Comparison of ENCODE assay signal across 1 cellular context in the genomic region with DNA sequence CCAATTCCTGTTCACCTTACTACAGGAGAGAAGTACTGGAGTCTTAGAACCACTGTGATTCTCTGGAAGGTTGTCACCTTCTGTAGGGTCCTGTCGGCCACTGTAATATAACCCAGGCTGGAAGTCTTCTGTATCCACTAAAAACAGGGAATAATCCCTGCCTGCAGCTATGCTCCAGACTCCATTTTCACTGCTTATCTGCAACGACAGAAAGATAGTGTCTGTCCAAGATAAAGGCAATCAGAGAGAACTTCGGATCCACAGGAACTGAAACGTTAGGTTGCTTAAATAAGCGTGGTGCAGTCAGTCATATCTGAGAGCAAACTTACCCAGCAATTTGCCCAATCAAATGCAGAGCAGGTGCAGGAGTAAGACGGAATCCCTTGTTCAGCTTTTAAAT.
TF ChIP-seq lines count a peak whose summit lies in the region.

No MANE protein-coding gene starts in this region.

TF ChIP-seq in K562, 482 proteins besides CTCF, POLR2A, EP300 and RAD21:
- TF ChIP-seq, protein P1, sequence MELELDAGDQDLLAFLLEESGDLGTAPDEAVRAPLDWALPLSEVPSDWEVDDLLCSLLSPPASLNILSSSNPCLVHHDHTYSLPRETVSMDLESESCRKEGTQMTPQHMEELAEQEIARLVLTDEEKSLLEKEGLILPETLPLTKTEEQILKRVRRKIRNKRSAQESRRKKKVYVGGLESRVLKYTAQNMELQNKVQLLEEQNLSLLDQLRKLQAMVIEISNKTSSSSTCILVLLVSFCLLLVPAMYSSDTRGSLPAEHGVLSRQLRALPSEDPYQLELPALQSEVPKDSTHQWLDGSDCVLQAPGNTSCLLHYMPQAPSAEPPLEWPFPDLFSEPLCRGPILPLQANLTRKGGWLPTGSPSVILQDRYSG (tag; conservative IDR thresholded peaks at IDR 0.05; ENCODE audit: low read depth), result no peak
- TF ChIP-seq PTBP1 (IDR thresholded peaks at IDR 0.05; ENCODE audit: low read depth, low read length) (no peak), NBN (IDR thresholded peaks at IDR 0.05; ENCODE audit: low read depth) (no peak), ELF2 (CRISPR knock-in tag; IDR thresholded peaks at IDR 0.05) (no peak), BRF1 (IDR thresholded peaks at IDR 0.05; ENCODE audit: borderline replicate concordance, extremely low read depth, insufficient read length) (no peak), KLF16 (IDR thresholded peaks at IDR 0.05) (peak; percentile 36; the same call in 1 of the 2 replicates), RBM39 (optimal IDR thresholded peaks at IDR 0.05; ENCODE audit: low read depth, low read length) (no peak), MTA2 (IDR thresholded peaks at IDR 0.05; ENCODE audit: low read depth) (peak; percentile 21; the same call in 1 of the 2 replicates), ZNF217 (CRISPR knock-in tag; IDR thresholded peaks at IDR 0.05) (no peak), TAL1 (IDR thresholded peaks at IDR 0.05) (peak; percentile 79), ZC3H11A (IDR thresholded peaks at IDR 0.05; ENCODE audit: low read depth, low read length) (no peak), ARID1B (IDR thresholded peaks at IDR 0.05) (peak; percentile 69; the same call in 1 of the 2 replicates), ZNF174 (CRISPR knock-in tag; IDR thresholded peaks at IDR 0.05) (no peak), TEAD4 (IDR thresholded peaks at IDR 0.05; ENCODE audit: low read length) (peak; percentile 82), TEAD4 (CRISPR knock-in tag; IDR thresholded peaks at IDR 0.05; ENCODE audit: borderline replicate concordance) (no peak), CBFA2T2 (conservative IDR thresholded peaks at IDR 0.05) (peak; percentile 66), CEBPG (CRISPR knock-in tag; IDR thresholded peaks at IDR 0.05) (no peak), CEBPG (tag; conservative IDR thresholded peaks at IDR 0.05 in 1 of 2, IDR thresholded peaks at IDR 0.05 in 1 of 2) (no peak), KDM2B (CRISPR knock-in tag; IDR thresholded peaks at IDR 0.05) (no peak), TCF3 (CRISPR knock-in tag; IDR thresholded peaks at IDR 0.05) (peak; percentile 58), ZNF431 (CRISPR knock-in tag; IDR thresholded peaks at IDR 0.05) (no peak), SLC30A9 (CRISPR knock-in tag; IDR thresholded peaks at IDR 0.05) (no peak), GATAD2B (IDR thresholded peaks at IDR 0.05; ENCODE audit: borderline replicate concordance) (no peak), SOX6 (IDR thresholded peaks at IDR 0.05) (0 out of 2 replicates have a peak, but pooled peaks have one; percentile 10), RBFOX2 (IDR thresholded peaks at IDR 0.05; ENCODE audit: low read depth, low read length) (no peak), DACH1 (IDR thresholded peaks at IDR 0.05; ENCODE audit: partially characterized antibody) (no peak), CBFA2T3 (IDR thresholded peaks at IDR 0.05) (peak; percentile 78), NCOR1 (IDR thresholded peaks at IDR 0.05) (peak; percentile 24; the same call in 1 of the 2 replicates), HOXB6 (CRISPR knock-in tag; IDR thresholded peaks at IDR 0.05; ENCODE audit: borderline replicate concordance) (no peak), MEF2D (tag; conservative IDR thresholded peaks at IDR 0.05; ENCODE audit: low read depth) (no peak), ZKSCAN8 (CRISPR knock-in tag; IDR thresholded peaks at IDR 0.05) (no peak), FOXM1 (IDR thresholded peaks at IDR 0.05; ENCODE audit: low read depth) (peak; percentile 34; the same call in 1 of the 2 replicates), FOXM1 (CRISPR knock-in tag; IDR thresholded peaks at IDR 0.05; ENCODE audit: low read depth) (no peak), CC2D1A (IDR thresholded peaks at IDR 0.05) (no peak), RFX1 (IDR thresholded peaks at IDR 0.05) (no peak), SNIP1 (IDR thresholded peaks at IDR 0.05; ENCODE audit: low read depth) (no peak), ZNF197 (CRISPR knock-in tag; IDR thresholded peaks at IDR 0.05; ENCODE audit: low read depth) (no peak), SMARCC2 (IDR thresholded peaks at IDR 0.05; ENCODE audit: low read depth) (no peak), RBM14 (IDR thresholded peaks at IDR 0.05; ENCODE audit: borderline replicate concordance, insufficient read depth, low read depth, low read length) (no peak), NFATC3 (IDR thresholded peaks at IDR 0.05) (no peak), SIN3B (IDR thresholded peaks at IDR 0.05; ENCODE audit: low read depth) (no peak), ZNF696 (CRISPR knock-in tag; conservative IDR thresholded peaks at IDR 0.05) (no peak)
- TF ChIP-seq, protein P2, sequence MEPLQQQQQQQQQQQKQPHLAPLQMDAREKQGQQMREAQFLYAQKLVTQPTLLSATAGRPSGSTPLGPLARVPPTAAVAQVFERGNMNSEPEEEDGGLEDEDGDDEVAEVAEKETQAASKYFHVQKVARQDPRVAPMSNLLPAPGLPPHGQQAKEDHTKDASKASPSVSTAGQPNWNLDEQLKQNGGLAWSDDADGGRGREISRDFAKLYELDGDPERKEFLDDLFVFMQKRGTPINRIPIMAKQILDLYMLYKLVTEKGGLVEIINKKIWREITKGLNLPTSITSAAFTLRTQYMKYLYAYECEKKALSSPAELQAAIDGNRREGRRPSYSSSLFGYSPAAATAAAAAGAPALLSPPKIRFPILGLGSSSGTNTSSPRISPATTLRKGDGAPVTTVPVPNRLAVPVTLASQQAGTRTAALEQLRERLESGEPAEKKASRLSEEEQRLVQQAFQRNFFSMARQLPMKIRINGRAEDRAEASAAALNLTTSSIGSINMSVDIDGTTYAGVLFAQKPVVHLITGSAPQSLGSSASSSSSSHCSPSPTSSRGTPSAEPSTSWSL (CRISPR knock-in tag; IDR thresholded peaks at IDR 0.05; ENCODE audit: borderline replicate concordance), result no peak
- TF ChIP-seq, protein P3, sequence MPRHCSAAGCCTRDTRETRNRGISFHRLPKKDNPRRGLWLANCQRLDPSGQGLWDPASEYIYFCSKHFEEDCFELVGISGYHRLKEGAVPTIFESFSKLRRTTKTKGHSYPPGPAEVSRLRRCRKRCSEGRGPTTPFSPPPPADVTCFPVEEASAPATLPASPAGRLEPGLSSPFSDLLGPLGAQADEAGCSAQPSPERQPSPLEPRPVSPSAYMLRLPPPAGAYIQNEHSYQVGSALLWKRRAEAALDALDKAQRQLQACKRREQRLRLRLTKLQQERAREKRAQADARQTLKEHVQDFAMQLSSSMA (CRISPR knock-in tag; IDR thresholded peaks at IDR 0.05), result no peak
- TF ChIP-seq, protein P4, sequence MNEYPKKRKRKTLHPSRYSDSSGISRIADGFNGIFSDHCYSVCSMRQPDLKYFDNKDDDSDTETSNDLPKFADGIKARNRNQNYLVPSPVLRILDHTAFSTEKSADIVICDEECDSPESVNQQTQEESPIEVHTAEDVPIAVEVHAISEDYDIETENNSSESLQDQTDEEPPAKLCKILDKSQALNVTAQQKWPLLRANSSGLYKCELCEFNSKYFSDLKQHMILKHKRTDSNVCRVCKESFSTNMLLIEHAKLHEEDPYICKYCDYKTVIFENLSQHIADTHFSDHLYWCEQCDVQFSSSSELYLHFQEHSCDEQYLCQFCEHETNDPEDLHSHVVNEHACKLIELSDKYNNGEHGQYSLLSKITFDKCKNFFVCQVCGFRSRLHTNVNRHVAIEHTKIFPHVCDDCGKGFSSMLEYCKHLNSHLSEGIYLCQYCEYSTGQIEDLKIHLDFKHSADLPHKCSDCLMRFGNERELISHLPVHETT (CRISPR knock-in tag; conservative IDR thresholded peaks at IDR 0.05 in 1 of 2, IDR thresholded peaks at IDR 0.05 in 1 of 2), result no peak
- TF ChIP-seq, protein P5, sequence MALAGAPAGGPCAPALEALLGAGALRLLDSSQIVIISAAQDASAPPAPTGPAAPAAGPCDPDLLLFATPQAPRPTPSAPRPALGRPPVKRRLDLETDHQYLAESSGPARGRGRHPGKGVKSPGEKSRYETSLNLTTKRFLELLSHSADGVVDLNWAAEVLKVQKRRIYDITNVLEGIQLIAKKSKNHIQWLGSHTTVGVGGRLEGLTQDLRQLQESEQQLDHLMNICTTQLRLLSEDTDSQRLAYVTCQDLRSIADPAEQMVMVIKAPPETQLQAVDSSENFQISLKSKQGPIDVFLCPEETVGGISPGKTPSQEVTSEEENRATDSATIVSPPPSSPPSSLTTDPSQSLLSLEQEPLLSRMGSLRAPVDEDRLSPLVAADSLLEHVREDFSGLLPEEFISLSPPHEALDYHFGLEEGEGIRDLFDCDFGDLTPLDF (CRISPR knock-in tag; IDR thresholded peaks at IDR 0.05), result no peak
- TF ChIP-seq, protein P6, sequence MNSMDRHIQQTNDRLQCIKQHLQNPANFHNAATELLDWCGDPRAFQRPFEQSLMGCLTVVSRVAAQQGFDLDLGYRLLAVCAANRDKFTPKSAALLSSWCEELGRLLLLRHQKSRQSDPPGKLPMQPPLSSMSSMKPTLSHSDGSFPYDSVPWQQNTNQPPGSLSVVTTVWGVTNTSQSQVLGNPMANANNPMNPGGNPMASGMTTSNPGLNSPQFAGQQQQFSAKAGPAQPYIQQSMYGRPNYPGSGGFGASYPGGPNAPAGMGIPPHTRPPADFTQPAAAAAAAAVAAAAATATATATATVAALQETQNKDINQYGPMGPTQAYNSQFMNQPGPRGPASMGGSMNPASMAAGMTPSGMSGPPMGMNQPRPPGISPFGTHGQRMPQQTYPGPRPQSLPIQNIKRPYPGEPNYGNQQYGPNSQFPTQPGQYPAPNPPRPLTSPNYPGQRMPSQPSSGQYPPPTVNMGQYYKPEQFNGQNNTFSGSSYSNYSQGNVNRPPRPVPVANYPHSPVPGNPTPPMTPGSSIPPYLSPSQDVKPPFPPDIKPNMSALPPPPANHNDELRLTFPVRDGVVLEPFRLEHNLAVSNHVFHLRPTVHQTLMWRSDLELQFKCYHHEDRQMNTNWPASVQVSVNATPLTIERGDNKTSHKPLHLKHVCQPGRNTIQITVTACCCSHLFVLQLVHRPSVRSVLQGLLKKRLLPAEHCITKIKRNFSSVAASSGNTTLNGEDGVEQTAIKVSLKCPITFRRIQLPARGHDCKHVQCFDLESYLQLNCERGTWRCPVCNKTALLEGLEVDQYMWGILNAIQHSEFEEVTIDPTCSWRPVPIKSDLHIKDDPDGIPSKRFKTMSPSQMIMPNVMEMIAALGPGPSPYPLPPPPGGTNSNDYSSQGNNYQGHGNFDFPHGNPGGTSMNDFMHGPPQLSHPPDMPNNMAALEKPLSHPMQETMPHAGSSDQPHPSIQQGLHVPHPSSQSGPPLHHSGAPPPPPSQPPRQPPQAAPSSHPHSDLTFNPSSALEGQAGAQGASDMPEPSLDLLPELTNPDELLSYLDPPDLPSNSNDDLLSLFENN (IDR thresholded peaks at IDR 0.05; ENCODE audit: low read depth in 2 of 2, low read length in 2 of 2), result no peak
- TF ChIP-seq, protein P7, sequence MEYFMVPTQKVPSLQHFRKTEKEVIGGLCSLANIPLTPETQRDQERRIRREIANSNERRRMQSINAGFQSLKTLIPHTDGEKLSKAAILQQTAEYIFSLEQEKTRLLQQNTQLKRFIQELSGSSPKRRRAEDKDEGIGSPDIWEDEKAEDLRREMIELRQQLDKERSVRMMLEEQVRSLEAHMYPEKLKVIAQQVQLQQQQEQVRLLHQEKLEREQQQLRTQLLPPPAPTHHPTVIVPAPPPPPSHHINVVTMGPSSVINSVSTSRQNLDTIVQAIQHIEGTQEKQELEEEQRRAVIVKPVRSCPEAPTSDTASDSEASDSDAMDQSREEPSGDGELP (CRISPR knock-in tag; IDR thresholded peaks at IDR 0.05; ENCODE audit: borderline replicate concordance), result no peak
- TF ChIP-seq, protein P8, sequence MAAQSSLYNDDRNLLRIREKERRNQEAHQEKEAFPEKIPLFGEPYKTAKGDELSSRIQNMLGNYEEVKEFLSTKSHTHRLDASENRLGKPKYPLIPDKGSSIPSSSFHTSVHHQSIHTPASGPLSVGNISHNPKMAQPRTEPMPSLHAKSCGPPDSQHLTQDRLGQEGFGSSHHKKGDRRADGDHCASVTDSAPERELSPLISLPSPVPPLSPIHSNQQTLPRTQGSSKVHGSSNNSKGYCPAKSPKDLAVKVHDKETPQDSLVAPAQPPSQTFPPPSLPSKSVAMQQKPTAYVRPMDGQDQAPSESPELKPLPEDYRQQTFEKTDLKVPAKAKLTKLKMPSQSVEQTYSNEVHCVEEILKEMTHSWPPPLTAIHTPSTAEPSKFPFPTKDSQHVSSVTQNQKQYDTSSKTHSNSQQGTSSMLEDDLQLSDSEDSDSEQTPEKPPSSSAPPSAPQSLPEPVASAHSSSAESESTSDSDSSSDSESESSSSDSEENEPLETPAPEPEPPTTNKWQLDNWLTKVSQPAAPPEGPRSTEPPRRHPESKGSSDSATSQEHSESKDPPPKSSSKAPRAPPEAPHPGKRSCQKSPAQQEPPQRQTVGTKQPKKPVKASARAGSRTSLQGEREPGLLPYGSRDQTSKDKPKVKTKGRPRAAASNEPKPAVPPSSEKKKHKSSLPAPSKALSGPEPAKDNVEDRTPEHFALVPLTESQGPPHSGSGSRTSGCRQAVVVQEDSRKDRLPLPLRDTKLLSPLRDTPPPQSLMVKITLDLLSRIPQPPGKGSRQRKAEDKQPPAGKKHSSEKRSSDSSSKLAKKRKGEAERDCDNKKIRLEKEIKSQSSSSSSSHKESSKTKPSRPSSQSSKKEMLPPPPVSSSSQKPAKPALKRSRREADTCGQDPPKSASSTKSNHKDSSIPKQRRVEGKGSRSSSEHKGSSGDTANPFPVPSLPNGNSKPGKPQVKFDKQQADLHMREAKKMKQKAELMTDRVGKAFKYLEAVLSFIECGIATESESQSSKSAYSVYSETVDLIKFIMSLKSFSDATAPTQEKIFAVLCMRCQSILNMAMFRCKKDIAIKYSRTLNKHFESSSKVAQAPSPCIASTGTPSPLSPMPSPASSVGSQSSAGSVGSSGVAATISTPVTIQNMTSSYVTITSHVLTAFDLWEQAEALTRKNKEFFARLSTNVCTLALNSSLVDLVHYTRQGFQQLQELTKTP (IDR thresholded peaks at IDR 0.05; ENCODE audit: low read depth in 1 of 2, partially characterized antibody in 2 of 2), result no peak
- TF ChIP-seq, protein P9, sequence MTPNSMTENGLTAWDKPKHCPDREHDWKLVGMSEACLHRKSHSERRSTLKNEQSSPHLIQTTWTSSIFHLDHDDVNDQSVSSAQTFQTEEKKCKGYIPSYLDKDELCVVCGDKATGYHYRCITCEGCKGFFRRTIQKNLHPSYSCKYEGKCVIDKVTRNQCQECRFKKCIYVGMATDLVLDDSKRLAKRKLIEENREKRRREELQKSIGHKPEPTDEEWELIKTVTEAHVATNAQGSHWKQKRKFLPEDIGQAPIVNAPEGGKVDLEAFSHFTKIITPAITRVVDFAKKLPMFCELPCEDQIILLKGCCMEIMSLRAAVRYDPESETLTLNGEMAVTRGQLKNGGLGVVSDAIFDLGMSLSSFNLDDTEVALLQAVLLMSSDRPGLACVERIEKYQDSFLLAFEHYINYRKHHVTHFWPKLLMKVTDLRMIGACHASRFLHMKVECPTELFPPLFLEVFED (CRISPR knock-in tag; conservative IDR thresholded peaks at IDR 0.05), result no peak
